12 cellular contexts compared by ENCODE assay signal in the genomic region with DNA sequence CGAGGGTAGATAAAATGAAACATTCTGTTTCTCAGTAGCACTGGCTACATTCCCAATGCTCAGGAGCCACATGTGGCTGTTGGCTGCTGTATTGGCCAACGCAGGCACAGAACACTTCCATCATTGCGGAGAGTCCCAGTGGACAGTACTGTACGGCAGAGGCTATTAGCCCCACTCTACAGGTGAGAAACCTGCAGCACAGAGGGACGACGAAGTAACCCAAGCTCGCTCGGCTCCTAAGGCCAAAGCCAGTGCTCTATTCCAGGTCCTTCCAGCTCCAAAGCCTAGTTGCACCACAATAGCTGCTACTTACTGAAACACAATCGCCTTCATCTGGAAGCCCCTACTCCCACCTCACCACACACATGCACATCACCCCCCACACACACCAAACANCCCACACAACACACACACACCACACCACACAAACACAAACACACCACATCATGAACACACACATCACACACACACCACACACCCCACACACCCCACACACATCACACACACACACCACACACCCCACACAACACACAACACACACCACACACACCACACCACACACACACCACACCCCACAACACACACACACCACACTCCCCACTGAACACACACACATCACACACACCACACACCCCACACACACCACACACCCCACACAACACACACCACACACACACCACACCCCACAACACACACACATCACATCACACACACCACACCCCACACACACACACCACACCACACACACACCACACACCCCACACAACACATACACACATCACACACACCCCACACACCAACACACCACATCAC. TPM values are rescaled to one million over a fixed set of nuclear protein-coding genes. Genes with fewer than 3 reads are reported as not detected.
DNase-seq lines count a peak whose midpoint lies in the region; ATAC-seq and TF ChIP-seq lines count a peak whose summit lies in the region.
"Had no signal": no experiment of that assay in that cellular context is flagged by ENCODE, and none has a peak within 500 bp of the region (broad histone marks: within the 10 kb centered on the region; RNA-seq: fewer than 3 reads in every experiment).

No MANE protein-coding gene starts in this region.

- no peaks in the 10 kb centered on the region for H3K27me3 Mint-ChIP-seq in neural progenitor cell (ENCODE audit: insufficient read depth, low read depth)

- H3K9me3 Mint-ChIP-seq in neural progenitor cell, result peaks cover 6% of the 10 kb centered on the region

- H3K4me1 ChIP-seq in HEK293 (ENCODE audit: control insufficient read depth, insufficient read depth, low read length) (no peaks in the 10 kb centered on the region), neural progenitor cell (no peaks in the 10 kb centered on the region)
- H3K4me1 ChIP-seq: adrenal gland, tibial artery had no signal

- H3K79me2 ChIP-seq in neural progenitor cell (ENCODE audit: low read depth), result no peaks in the 10 kb centered on the region

- no peak overlapping the region for H2AFZ ChIP-seq in neural progenitor cell (replicated peaks)

- H3K36me3 Mint-ChIP-seq in neural progenitor cell, result no peaks in the 10 kb centered on the region

- no peak overlapping the region for H3K9ac ChIP-seq in neural progenitor cell

- DNase-seq in NCI-H748 (lab: John Stamatoyannopoulos, UW; ENCODE audit: unreplicated experiment) (peak; percentile 35), NCI-H748 treated with DMSO at 0.1 percent for 48 hours (lab: John Stamatoyannopoulos, UW) (no peak), T1000 (lab: John Stamatoyannopoulos, UW) (peak; percentile 24), neural progenitor cell (ENCODE audit: low spot score) (peak; percentile 2)
- DNase-seq: NCI-H2227 treated with DMSO at 0.1 percent for 48 hours, ovary, tibial artery had no signal

- H3K4me2 ChIP-seq in neural progenitor cell, result no peak overlapping the region

- no peak overlapping the region for H3K27ac Mint-ChIP-seq in neural progenitor cell

- POLR2A ChIA-PET in HEK293 (lab: Yijun Ruan, JAX), result no interaction called here

- H3K27ac ChIP-seq in HEK293 (ENCODE audit: extremely low read depth, low read depth, low read length) (no peak overlapping the region), neural progenitor cell (no peak overlapping the region)
- H3K27ac ChIP-seq: adrenal gland, ovary, tibial artery had no signal

- TF ChIP-seq CTCF in HEK293 (tag by site-specific recombination; IDR thresholded peaks at IDR 0.05), result no peak
- no peak for TF ChIP-seq CTCF in neural progenitor cell (IDR thresholded peaks at IDR 0.05)

- H3K27me3 ChIP-seq in neural progenitor cell, result no peaks in the 10 kb centered on the region
- H3K27me3 ChIP-seq: adrenal gland, ovary, tibial artery had no signal

- H4K20me1 ChIP-seq in neural progenitor cell (ENCODE audit: low read depth), result no peaks in the 10 kb centered on the region

- H3K36me3 ChIP-seq in HEK293 (ENCODE audit: control insufficient read depth in 2 of 2, insufficient read depth in 1 of 2, low read length in 2 of 2), result no peaks in the 10 kb centered on the region
- H3K36me3 ChIP-seq in neural progenitor cell, result no peaks in the 10 kb centered on the region
- H3K36me3 ChIP-seq: adrenal gland, ovary, tibial artery had no signal

- no peak overlapping the region for H3K4me3 Mint-ChIP-seq in neural progenitor cell

- H3K4me1 Mint-ChIP-seq in neural progenitor cell, result no peaks in the 10 kb centered on the region

- no peak for ATAC-seq in HG03135 (IDR thresholded peaks at IDR 0.05; ENCODE audit: unreplicated experiment)
- ATAC-seq in GM18867 (IDR thresholded peaks at IDR 0.05; ENCODE audit: unreplicated experiment), result no peak
- ATAC-seq in GM19351 (IDR thresholded peaks at IDR 0.05; ENCODE audit: unreplicated experiment), result no peak

- no peaks in the 10 kb centered on the region for H3K9me3 ChIP-seq in HEK293 (ENCODE audit: control insufficient read depth, insufficient read depth, low read depth, low read length)
- H3K9me3 ChIP-seq in neural progenitor cell (ENCODE audit: low read depth), result peaks cover 12% of the 10 kb centered on the region
- H3K9me3 ChIP-seq: adrenal gland, ovary, tibial artery had no signal

- H3K4me3 ChIP-seq in HEK293 (ENCODE audit: low read depth, low read length) (no peak overlapping the region), neural progenitor cell (no peak overlapping the region)
- H3K4me3 ChIP-seq: adrenal gland, ovary, tibial artery had no signal

- CTCF ChIA-PET in HEK293 (lab: Yijun Ruan, JAX), result no interaction called here

- peaks cover 15% of the 10 kb centered on the region for H3F3A ChIP-seq in neural progenitor cell (ENCODE audit: low read depth)

TF ChIP-seq in HEK293, 187 proteins besides CTCF, POLR2A, EP300 and RAD21:
- TF ChIP-seq, protein P1, sequence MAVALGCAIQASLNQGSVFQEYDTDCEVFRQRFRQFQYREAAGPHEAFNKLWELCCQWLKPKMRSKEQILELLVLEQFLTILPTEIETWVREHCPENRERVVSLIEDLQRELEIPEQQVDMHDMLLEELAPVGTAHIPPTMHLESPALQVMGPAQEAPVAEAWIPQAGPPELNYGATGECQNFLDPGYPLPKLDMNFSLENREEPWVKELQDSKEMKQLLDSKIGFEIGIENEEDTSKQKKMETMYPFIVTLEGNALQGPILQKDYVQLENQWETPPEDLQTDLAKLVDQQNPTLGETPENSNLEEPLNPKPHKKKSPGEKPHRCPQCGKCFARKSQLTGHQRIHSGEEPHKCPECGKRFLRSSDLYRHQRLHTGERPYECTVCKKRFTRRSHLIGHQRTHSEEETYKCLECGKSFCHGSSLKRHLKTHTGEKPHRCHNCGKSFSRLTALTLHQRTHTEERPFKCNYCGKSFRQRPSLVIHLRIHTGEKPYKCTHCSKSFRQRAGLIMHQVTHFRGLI (tag by site-specific recombination; IDR thresholded peaks at IDR 0.05), result no peak
- TF ChIP-seq ZXDB (tag by site-specific recombination; IDR thresholded peaks at IDR 0.05), result no peak
- no peak for TF ChIP-seq ZBTB7A (tag by site-specific recombination; IDR thresholded peaks at IDR 0.05; ENCODE audit: low read depth)
- no peak for TF ChIP-seq ZNF155 (tag by site-specific recombination; IDR thresholded peaks at IDR 0.05)
- no peak for TF ChIP-seq ZNF529 (tag by site-specific recombination; IDR thresholded peaks at IDR 0.05; ENCODE audit: insufficient replicate concordance)
- no peak for TF ChIP-seq IKZF3 (tag by site-specific recombination; IDR thresholded peaks at IDR 0.05)
- TF ChIP-seq GLIS1 (tag by site-specific recombination; IDR thresholded peaks at IDR 0.05), result no peak
- no peak for TF ChIP-seq ZNF664 (tag by site-specific recombination; IDR thresholded peaks at IDR 0.05)
- 0 out of 2 replicates have a peak, but pooled peaks have one; percentile 16 for TF ChIP-seq ZFHX2 (tag by site-specific recombination; conservative IDR thresholded peaks at IDR 0.05)
- TF ChIP-seq PRDM1 (tag by site-specific recombination; IDR thresholded peaks at IDR 0.05), result no peak
- TF ChIP-seq KLF17 (tag by site-specific recombination; IDR thresholded peaks at IDR 0.05), result no peak
- no peak for TF ChIP-seq ZNF791 (tag by site-specific recombination; IDR thresholded peaks at IDR 0.05)
- TF ChIP-seq ZNF658 (tag by site-specific recombination; IDR thresholded peaks at IDR 0.05), result no peak
- TF ChIP-seq EGR2 (tag by site-specific recombination; IDR thresholded peaks at IDR 0.05; ENCODE audit: low read depth), result peak; percentile 51; the same call in 1 of the 2 replicates
- TF ChIP-seq ZBTB44 (tag by site-specific recombination; IDR thresholded peaks at IDR 0.05), result no peak
- no peak for TF ChIP-seq ZNF37A (tag by site-specific recombination; IDR thresholded peaks at IDR 0.05)

RNA-seq across cellular contexts. Expression of gene LYPD8, which starts 3.2 kb away (rescaled TPM):
- not detected in 2 replicates for total RNA-seq in neural progenitor cell (ENCODE audit: low replicate concordance)
- total RNA-seq: adrenal gland had no signal

RNA-seq across cellular contexts. Expression of gene OR14I1, which starts 49.8 kb away (rescaled TPM):
- not detected in 2 replicates for total RNA-seq in neural progenitor cell (ENCODE audit: low replicate concordance)
- total RNA-seq: adrenal gland, ovary had no signal
